20 cellular contexts compared by ENCODE assay signal in genomic region chr4:16142598-16143295, GRCh38. TPM values are rescaled to one million over a fixed set of nuclear protein-coding genes. Genes with fewer than 3 reads are reported as not detected.
DNase-seq lines count a peak whose midpoint lies in the region; ATAC-seq and TF ChIP-seq lines count a peak whose summit lies in the region.
"Had no signal": no experiment of that assay in that cellular context is flagged by ENCODE, and none has a peak within 500 bp of the region (broad histone marks: within the 10 kb centered on the region; RNA-seq: fewer than 3 reads in every experiment).

No MANE protein-coding gene starts in this region.

- H3K4me3 ChIP-seq in mucosa of rectum (ENCODE audit: low read length in 2 of 2), result peak overlapping the region; percentile 15 to 46
- H3K4me3 ChIP-seq in transverse colon, result no peak overlapping the region
- no peak overlapping the region for H3K4me3 ChIP-seq in left ventricle myocardium inferior
- H3K4me3 ChIP-seq: A549, GM23248, HAP-1 had no signal

- 66% methylated on average over 5 of the region's 5 CpGs; no CpG with 5 or more reads in 1 of the 2 donors for WGBS in transverse colon (ENCODE audit: low coverage in 1 of 2), 2 donors

- H3K9me3 ChIP-seq in mucosa of rectum (ENCODE audit: control insufficient read depth in 2 of 2, low read length in 2 of 2) (no peaks in the 10 kb centered on the region), transverse colon (peaks cover 0 to 18% of the 10 kb centered on the region in 2 donors), left ventricle myocardium inferior (replicated peaks) (peaks cover 29% of the 10 kb centered on the region)
- H3K9me3 ChIP-seq: A549 had no signal

- TF ChIP-seq EP300 in transverse colon (IDR thresholded peaks at IDR 0.05; ENCODE audit: low read depth), result no peak

- H3K27ac ChIP-seq in mucosa of rectum (ENCODE audit: low read depth in 2 of 2, low read length in 2 of 2), result peak overlapping the region; percentile 79 to 81
- peak overlapping the region; percentile 80 to 84 (median 82) for H3K27ac ChIP-seq in transverse colon
- no peak overlapping the region for H3K27ac ChIP-seq in left ventricle myocardium inferior (replicated peaks)
- H3K27ac ChIP-seq: 22Rv1, A549, C4-2B, GM23248, HL-60 had no signal

- peak; percentile 75 for ATAC-seq in left colon
- ATAC-seq: A549 had no signal

- peak; percentile 29 for DNase-seq in activated CD8-positive, alpha-beta memory T cell treated with anti-CD3 and anti-CD28 coated beads, Interleukin-2, amount 50 U/mL, for 48 hours
- DNase-seq in activated CD8-positive, alpha-beta memory T cell treated with anti-CD3 and anti-CD28 coated beads, Interleukin-2, amount 50 U/mL, for 4 hours, result no peak
- DNase-seq in left colon (peak in 1 of 2 donors; percentile 29), transverse colon (peak; percentile 43), left ventricle myocardium inferior (no peak), head of caudate nucleus (no peak), HuH-7 (ENCODE audit: low spot score) (no peak)
- DNase-seq: AML-193; Caco-2; CD4-positive, alpha-beta T cell; GM23248; IMR-90 had no signal

- TF ChIP-seq CTCF in transverse colon (IDR thresholded peaks at IDR 0.05) (peak in 1 of 5 experiments; percentile 14), left ventricle myocardium inferior (IDR thresholded peaks at IDR 0.05; ENCODE audit: borderline replicate concordance) (no peak)

- H3K36me3 ChIP-seq in mucosa of rectum (ENCODE audit: control insufficient read depth in 2 of 2, insufficient read depth in 2 of 2, low read length in 2 of 2) (no peaks in the 10 kb centered on the region), transverse colon (no peaks in the 10 kb centered on the region), left ventricle myocardium inferior (no peaks in the 10 kb centered on the region)
- H3K36me3 ChIP-seq: HAP-1 had no signal

- intact Hi-C loops in left colon (cut with DNase I, micrococcal nuclease) (no loop called here), transverse colon (cut with DNase I; ENCODE audit: low total_unique reads) (no loop called here), left ventricle myocardium inferior (cut with micrococcal nuclease) (no loop called here), head of caudate nucleus (cut with DNase I) (no loop called here)

- TF ChIP-seq POLR2A in transverse colon (IDR thresholded peaks at IDR 0.05), result no peak

- H3K27me3 ChIP-seq in mucosa of rectum (ENCODE audit: control insufficient read depth in 2 of 2, insufficient read depth in 2 of 2, low read length in 2 of 2), result no peaks in the 10 kb centered on the region
- no peaks in the 10 kb centered on the region for H3K27me3 ChIP-seq in transverse colon
- H3K27me3 ChIP-seq in left ventricle myocardium inferior (ENCODE audit: low read depth), result no peaks in the 10 kb centered on the region

- peaks cover 23 to 45% of the 10 kb centered on the region in 2 donors for H3K4me1 ChIP-seq in mucosa of rectum (ENCODE audit: control insufficient read depth in 2 of 2, insufficient read depth in 2 of 2, low read length in 2 of 2)
- peaks cover 21 to 52% (median 39%) of the 10 kb centered on the region in 4 donors for H3K4me1 ChIP-seq in transverse colon
- no peaks in the 10 kb centered on the region for H3K4me1 ChIP-seq in left ventricle myocardium inferior
- H3K4me1 ChIP-seq: Caco-2, HAP-1 had no signal

- no peak overlapping the region for H3K9ac ChIP-seq in mucosa of rectum (ENCODE audit: low read depth in 1 of 2, low read length in 2 of 2)
- H3K9ac ChIP-seq: GM23248 had no signal

- in situ Hi-C loops in transverse colon (cut with MboI; ENCODE audit: low pct_ligation_motif_present in 1 of 4, low pct_unique_long_range_greater_than_20kb in 1 of 4, low sequenced_read_pairs in 3 of 4), result no loop called here

RNA-seq across cellular contexts. Expression of gene PROM1, which starts 58.9 kb away (rescaled TPM):
- total RNA-seq in left colon (100 to 1,000 TPM in 1 of 2 donors, 10 to 100 TPM in 1; 84.1 to 121 TPM), transverse colon (100 to 1,000 TPM in 3 of 4 donors, 10 to 100 TPM in 1; 35.2 to 236 (median 170) TPM), left ventricle myocardium inferior (2.9 TPM)
- total RNA-seq: CD4-positive, alpha-beta T cell; GM23248; H4; HT1080; IMR-90 had no signal

Comparison
In these comparisons a context has a peak if more than half of its experiments do, and no peak if none do; other contexts are left out.
1. DNase-seq: peak in activated CD8-positive, alpha-beta memory T cell treated with anti-CD3 and anti-CD28 coated beads, Interleukin-2, amount 50 U/mL, for 48 hours (single experiment) and transverse colon (single experiment); none in activated CD8-positive, alpha-beta memory T cell treated with anti-CD3 and anti-CD28 coated beads, Interleukin-2, amount 50 U/mL, for 4 hours (single experiment), left ventricle myocardium inferior (single experiment), head of caudate nucleus (0 of 42) and HuH-7 (single experiment).
2. H3K4me3 ChIP-seq: peak in mucosa of rectum (2 of 2); none in transverse colon (0 of 4) and left ventricle myocardium inferior (single experiment).